Comparison of ENCODE assay signal across 1 cellular context in genomic region chr6:163260111-163260895, GRCh38.
TF ChIP-seq lines count a peak whose summit lies in the region.

No MANE protein-coding gene starts in this region.

TF ChIP-seq in H1, 55 proteins besides CTCF, POLR2A, EP300 and RAD21 (continued from another document):
- TF ChIP-seq, protein P1, sequence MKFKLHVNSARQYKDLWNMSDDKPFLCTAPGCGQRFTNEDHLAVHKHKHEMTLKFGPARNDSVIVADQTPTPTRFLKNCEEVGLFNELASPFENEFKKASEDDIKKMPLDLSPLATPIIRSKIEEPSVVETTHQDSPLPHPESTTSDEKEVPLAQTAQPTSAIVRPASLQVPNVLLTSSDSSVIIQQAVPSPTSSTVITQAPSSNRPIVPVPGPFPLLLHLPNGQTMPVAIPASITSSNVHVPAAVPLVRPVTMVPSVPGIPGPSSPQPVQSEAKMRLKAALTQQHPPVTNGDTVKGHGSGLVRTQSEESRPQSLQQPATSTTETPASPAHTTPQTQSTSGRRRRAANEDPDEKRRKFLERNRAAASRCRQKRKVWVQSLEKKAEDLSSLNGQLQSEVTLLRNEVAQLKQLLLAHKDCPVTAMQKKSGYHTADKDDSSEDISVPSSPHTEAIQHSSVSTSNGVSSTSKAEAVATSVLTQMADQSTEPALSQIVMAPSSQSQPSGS (IDR thresholded peaks at IDR 0.05; ENCODE audit: low read length), result peak; percentile 69; the same call in 1 of the 2 replicates
- peak; percentile 12; the same call in 1 of the 2 replicates for TF ChIP-seq TAF1 (IDR thresholded peaks at IDR 0.05; ENCODE audit: low read depth, low read length)
- TF ChIP-seq CBX5 (IDR thresholded peaks at IDR 0.05; ENCODE audit: low read depth, low read length), result no peak
- no peak for TF ChIP-seq SRF (IDR thresholded peaks at IDR 0.05; ENCODE audit: low read depth, low read length)
- TF ChIP-seq, protein P2, sequence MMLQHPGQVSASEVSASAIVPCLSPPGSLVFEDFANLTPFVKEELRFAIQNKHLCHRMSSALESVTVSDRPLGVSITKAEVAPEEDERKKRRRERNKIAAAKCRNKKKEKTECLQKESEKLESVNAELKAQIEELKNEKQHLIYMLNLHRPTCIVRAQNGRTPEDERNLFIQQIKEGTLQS (IDR thresholded peaks at IDR 0.05; ENCODE audit: insufficient read depth, low read depth, low read length), result no peak
- peak; percentile 57 for TF ChIP-seq KDM4A (IDR thresholded peaks at IDR 0.05; ENCODE audit: low read depth, low read length, severe bottlenecking)
- TF ChIP-seq SP4 (IDR thresholded peaks at IDR 0.05; ENCODE audit: low read length), result 0 out of 2 replicates have a peak, but pooled peaks have one; percentile 63
- TF ChIP-seq SP1 (IDR thresholded peaks at IDR 0.05; ENCODE audit: low read depth, low read length), result peak; percentile 36; the same call in 1 of the 2 replicates
- TF ChIP-seq, protein P3, sequence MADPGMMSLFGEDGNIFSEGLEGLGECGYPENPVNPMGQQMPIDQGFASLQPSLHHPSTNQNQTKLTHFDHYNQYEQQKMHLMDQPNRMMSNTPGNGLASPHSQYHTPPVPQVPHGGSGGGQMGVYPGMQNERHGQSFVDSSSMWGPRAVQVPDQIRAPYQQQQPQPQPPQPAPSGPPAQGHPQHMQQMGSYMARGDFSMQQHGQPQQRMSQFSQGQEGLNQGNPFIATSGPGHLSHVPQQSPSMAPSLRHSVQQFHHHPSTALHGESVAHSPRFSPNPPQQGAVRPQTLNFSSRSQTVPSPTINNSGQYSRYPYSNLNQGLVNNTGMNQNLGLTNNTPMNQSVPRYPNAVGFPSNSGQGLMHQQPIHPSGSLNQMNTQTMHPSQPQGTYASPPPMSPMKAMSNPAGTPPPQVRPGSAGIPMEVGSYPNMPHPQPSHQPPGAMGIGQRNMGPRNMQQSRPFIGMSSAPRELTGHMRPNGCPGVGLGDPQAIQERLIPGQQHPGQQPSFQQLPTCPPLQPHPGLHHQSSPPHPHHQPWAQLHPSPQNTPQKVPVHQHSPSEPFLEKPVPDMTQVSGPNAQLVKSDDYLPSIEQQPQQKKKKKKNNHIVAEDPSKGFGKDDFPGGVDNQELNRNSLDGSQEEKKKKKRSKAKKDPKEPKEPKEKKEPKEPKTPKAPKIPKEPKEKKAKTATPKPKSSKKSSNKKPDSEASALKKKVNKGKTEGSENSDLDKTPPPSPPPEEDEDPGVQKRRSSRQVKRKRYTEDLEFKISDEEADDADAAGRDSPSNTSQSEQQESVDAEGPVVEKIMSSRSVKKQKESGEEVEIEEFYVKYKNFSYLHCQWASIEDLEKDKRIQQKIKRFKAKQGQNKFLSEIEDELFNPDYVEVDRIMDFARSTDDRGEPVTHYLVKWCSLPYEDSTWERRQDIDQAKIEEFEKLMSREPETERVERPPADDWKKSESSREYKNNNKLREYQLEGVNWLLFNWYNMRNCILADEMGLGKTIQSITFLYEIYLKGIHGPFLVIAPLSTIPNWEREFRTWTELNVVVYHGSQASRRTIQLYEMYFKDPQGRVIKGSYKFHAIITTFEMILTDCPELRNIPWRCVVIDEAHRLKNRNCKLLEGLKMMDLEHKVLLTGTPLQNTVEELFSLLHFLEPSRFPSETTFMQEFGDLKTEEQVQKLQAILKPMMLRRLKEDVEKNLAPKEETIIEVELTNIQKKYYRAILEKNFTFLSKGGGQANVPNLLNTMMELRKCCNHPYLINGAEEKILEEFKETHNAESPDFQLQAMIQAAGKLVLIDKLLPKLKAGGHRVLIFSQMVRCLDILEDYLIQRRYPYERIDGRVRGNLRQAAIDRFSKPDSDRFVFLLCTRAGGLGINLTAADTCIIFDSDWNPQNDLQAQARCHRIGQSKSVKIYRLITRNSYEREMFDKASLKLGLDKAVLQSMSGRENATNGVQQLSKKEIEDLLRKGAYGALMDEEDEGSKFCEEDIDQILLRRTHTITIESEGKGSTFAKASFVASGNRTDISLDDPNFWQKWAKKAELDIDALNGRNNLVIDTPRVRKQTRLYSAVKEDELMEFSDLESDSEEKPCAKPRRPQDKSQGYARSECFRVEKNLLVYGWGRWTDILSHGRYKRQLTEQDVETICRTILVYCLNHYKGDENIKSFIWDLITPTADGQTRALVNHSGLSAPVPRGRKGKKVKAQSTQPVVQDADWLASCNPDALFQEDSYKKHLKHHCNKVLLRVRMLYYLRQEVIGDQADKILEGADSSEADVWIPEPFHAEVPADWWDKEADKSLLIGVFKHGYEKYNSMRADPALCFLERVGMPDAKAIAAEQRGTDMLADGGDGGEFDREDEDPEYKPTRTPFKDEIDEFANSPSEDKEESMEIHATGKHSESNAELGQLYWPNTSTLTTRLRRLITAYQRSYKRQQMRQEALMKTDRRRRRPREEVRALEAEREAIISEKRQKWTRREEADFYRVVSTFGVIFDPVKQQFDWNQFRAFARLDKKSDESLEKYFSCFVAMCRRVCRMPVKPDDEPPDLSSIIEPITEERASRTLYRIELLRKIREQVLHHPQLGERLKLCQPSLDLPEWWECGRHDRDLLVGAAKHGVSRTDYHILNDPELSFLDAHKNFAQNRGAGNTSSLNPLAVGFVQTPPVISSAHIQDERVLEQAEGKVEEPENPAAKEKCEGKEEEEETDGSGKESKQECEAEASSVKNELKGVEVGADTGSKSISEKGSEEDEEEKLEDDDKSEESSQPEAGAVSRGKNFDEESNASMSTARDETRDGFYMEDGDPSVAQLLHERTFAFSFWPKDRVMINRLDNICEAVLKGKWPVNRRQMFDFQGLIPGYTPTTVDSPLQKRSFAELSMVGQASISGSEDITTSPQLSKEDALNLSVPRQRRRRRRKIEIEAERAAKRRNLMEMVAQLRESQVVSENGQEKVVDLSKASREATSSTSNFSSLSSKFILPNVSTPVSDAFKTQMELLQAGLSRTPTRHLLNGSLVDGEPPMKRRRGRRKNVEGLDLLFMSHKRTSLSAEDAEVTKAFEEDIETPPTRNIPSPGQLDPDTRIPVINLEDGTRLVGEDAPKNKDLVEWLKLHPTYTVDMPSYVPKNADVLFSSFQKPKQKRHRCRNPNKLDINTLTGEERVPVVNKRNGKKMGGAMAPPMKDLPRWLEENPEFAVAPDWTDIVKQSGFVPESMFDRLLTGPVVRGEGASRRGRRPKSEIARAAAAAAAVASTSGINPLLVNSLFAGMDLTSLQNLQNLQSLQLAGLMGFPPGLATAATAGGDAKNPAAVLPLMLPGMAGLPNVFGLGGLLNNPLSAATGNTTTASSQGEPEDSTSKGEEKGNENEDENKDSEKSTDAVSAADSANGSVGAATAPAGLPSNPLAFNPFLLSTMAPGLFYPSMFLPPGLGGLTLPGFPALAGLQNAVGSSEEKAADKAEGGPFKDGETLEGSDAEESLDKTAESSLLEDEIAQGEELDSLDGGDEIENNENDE (IDR thresholded peaks at IDR 0.05; ENCODE audit: insufficient replicate concordance, low read length), result peak; percentile 63
- TF ChIP-seq POU5F1 (IDR thresholded peaks at IDR 0.05; ENCODE audit: low read depth, low read length), result peak; percentile 95
- TF ChIP-seq MAFK (IDR thresholded peaks at IDR 0.05; ENCODE audit: low read depth, low read length), result 0 out of 2 replicates have a peak, but pooled peaks have one; percentile 3
